ENCODE assay signal across 7 cellular contexts in the genomic region with DNA sequence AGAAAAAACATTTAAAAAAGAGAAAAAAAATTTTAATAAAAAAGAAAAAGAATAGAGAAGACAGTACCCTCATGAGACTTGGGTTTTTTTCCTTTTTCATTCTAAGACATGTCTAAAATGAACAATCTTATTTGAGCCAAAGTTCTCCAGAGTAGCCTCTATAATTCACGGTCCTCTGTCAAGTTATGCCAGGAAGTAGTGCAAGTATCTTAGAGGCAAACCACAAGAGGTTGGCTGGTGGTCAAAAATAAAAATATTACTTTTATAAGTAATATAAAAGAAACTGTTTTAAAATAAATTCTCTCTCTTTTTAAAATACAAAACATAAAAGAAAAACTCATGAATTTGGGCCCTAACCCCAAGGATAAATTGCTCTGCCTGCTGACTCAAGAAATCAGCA.
"Had no signal": no experiment of that assay in that cellular context is flagged by ENCODE, and none has a peak within 500 bp of the region (broad histone marks: within the 10 kb centered on the region; RNA-seq: fewer than 3 reads in every experiment).

No MANE protein-coding gene starts in this region.

- ATAC-seq: HCT116 had no signal

- H3K4me1 ChIP-seq: HAP-1 had no signal

- H3K27ac Mint-ChIP-seq: HFFc6 had no signal

- H3K9me3 Mint-ChIP-seq: HFFc6 had no signal

- H3K9me3 ChIP-seq: HAP-1 had no signal

- H3K27ac ChIP-seq: GM23248 had no signal

- DNase-seq: GM23248, GOT3, H7, HFFc6, IMR-90 had no signal

- H2AFZ ChIP-seq: GM23248 had no signal

- H3K4me3 ChIP-seq: GM23248, HAP-1 had no signal

- H3K36me3 ChIP-seq: HAP-1 had no signal
